Comparison of ENCODE assay signal across 8 cellular contexts in the genomic region with DNA sequence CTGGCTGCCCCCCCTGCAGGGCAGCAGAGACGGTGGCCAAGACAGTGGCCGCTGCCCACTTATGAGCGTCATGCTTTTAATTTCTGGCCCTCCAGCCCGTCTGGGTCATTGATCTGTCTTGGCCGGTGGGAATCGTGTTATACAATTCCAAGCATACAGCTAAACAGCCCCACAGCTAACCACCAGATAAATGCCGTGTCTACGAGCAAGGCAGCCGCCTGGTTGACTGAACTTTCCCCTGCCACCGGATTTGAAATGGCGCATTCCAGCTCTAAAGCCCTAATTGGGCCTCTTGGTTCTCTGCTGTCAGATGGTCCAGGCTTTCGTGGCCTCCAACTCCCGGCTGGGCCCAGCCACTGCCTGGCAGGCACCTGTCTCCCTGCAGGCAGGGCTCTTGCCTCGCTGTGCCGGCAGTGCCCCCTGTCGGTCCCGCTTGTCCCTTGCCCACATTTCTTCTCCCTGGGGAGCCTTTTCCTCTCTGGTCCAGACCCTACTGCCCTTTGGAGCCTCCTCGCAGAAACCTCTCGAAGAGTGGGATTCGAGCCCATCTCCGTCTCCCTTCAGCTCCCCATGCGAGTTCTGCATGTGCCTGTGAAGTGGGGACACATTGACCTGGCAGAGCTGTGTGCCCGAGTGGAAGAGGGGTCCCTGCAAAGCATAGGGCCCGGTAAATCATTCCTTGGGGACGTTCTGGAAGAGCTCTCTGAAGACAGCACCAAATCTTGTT. TPM values are rescaled to one million over a fixed set of nuclear protein-coding genes. Genes with fewer than 3 reads are reported as not detected.
DNase-seq lines count a peak whose midpoint lies in the region; ATAC-seq and TF ChIP-seq lines count a peak whose summit lies in the region.

No MANE protein-coding gene starts in this region.

- H3K4me1 Mint-ChIP-seq in T-helper 2 cell treated with Interferon-gamma antibody and Interleukin-4, amounts not matched to agents 5 μg/mL and 100 μg/mL, for 36 hours (ENCODE audit: low read depth), result no peaks in the 10 kb centered on the region
- peaks cover 1% of the 10 kb centered on the region for H3K4me1 Mint-ChIP-seq in osteocyte (ENCODE audit: unreplicated experiment)

- H3K27me3 Mint-ChIP-seq in T-helper 2 cell treated with Interferon-gamma antibody and Interleukin-4, amounts not matched to agents 5 μg/mL and 100 μg/mL, for 36 hours (ENCODE audit: low read depth), result peaks cover 31% of the 10 kb centered on the region
- H3K27me3 Mint-ChIP-seq in osteocyte (ENCODE audit: unreplicated experiment), result peaks cover 58% of the 10 kb centered on the region

- peak; percentile 20 for DNase-seq in activated naive CD4-positive, alpha-beta T cell treated with Interleukin-2 at 50 U/mL for 16 hours
- DNase-seq in activated naive CD4-positive, alpha-beta T cell (lab: John Stamatoyannopoulos, UW), result no peak
- DNase-seq in NAMALWA (ENCODE audit: low spot score) (peak; percentile 68), ecto neural progenitor cell (ENCODE audit: low spot score) (peak; percentile 95), osteocyte (ENCODE audit: extremely low spot score, unreplicated experiment) (no peak), OCI-M2 (lab: John Stamatoyannopoulos, UW; ENCODE audit: unreplicated experiment) (no peak)
- peak; percentile 23 for DNase-seq in T-helper 2 cell treated with Interferon-gamma antibody and Interleukin-4, amounts not matched to agents 5 μg/mL and 100 μg/mL, for 36 hours (ENCODE audit: low spot score)

- no peaks in the 10 kb centered on the region for H3K36me3 Mint-ChIP-seq in T-helper 2 cell treated with Interferon-gamma antibody and Interleukin-4, amounts not matched to agents 5 μg/mL and 100 μg/mL, for 36 hours (ENCODE audit: low read depth)
- no peaks in the 10 kb centered on the region for H3K36me3 Mint-ChIP-seq in osteocyte (ENCODE audit: unreplicated experiment)

- H3K4me3 Mint-ChIP-seq in T-helper 2 cell treated with Interferon-gamma antibody and Interleukin-4, amounts not matched to agents 5 μg/mL and 100 μg/mL, for 36 hours, result no peak overlapping the region
- no peak overlapping the region for H3K4me3 Mint-ChIP-seq in osteocyte (ENCODE audit: unreplicated experiment)

- H3K9me3 Mint-ChIP-seq in T-helper 2 cell treated with Interferon-gamma antibody and Interleukin-4, amounts not matched to agents 5 μg/mL and 100 μg/mL, for 36 hours, result no peaks in the 10 kb centered on the region
- no peaks in the 10 kb centered on the region for H3K9me3 Mint-ChIP-seq in osteocyte (ENCODE audit: unreplicated experiment)

- ATAC-seq in GM21367 (IDR thresholded peaks at IDR 0.05; ENCODE audit: unreplicated experiment), result no peak

- H3K27ac Mint-ChIP-seq in T-helper 2 cell treated with Interferon-gamma antibody and Interleukin-4, amounts not matched to agents 5 μg/mL and 100 μg/mL, for 36 hours, result no peak overlapping the region
- no peak overlapping the region for H3K27ac Mint-ChIP-seq in osteocyte (ENCODE audit: unreplicated experiment)

- TF ChIP-seq CTCF in osteocyte (IDR thresholded peaks at IDR 0.05), result peak; percentile 51

RNA-seq across cellular contexts. Expression of gene RBFOX3, which starts 1.8 kb away (rescaled TPM):
- not detected in 2 replicates for total RNA-seq in osteocyte

Comparison
In these comparisons a context has a peak if more than half of its experiments do, and no peak if none do; other contexts are left out.
1. DNase-seq: peak in activated naive CD4-positive, alpha-beta T cell treated with Interleukin-2 at 50 U/mL for 16 hours (single experiment), NAMALWA (single experiment), T-helper 2 cell treated with Interferon-gamma antibody and Interleukin-4, amounts not matched to agents 5 μg/mL and 100 μg/mL, for 36 hours (single experiment) and ecto neural progenitor cell (single experiment); none in activated naive CD4-positive, alpha-beta T cell (0 of 4), osteocyte (single experiment) and OCI-M2 (single experiment).